Comparison of ENCODE assay signal across 17 cellular contexts in the genomic region with DNA sequence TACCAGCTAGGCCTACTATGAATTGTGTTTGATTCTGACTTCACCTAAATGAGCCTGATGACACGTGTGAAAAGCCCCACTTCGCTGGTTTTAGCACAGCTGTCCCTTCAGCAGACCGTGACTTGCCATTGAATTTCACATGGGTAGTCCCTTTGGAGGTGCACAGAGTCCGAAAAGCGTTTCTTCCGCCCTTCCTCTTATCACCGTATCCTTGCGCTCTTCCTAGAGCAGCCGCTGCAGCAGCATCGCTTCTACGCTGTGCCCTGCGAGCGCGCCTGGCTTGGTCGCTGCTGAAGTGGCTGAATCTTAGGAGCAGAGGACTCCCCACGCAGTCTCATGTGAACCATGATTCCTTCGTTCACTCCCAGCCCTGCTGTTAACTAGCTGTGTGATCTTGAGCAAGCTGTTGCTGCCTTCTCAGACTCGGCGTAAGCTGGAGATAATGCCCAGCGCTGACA.
DNase-seq lines count a peak whose midpoint lies in the region; ATAC-seq and TF ChIP-seq lines count a peak whose summit lies in the region.
"Had no signal": no experiment of that assay in that cellular context is flagged by ENCODE, and none has a peak within 500 bp of the region (broad histone marks: within the 10 kb centered on the region; RNA-seq: fewer than 3 reads in every experiment).

No MANE protein-coding gene starts in this region.

- peaks cover 23% of the 10 kb centered on the region for H3K4me1 Mint-ChIP-seq in glutamatergic neuron (ENCODE audit: low read depth, unreplicated experiment)
- H3K4me1 Mint-ChIP-seq: CD14-positive monocyte had no signal

- no peak for TF ChIP-seq CTCF in glutamatergic neuron (IDR thresholded peaks at IDR 0.05; ENCODE audit: partially characterized antibody, unreplicated experiment)
- no peak for TF ChIP-seq CTCF in GM10266 (IDR thresholded peaks at IDR 0.05; ENCODE audit: control insufficient read depth, insufficient read depth, low read depth, missing control alignments)

- H3K4me3 Mint-ChIP-seq in glutamatergic neuron (ENCODE audit: unreplicated experiment), result peak overlapping the region; percentile 42
- H3K4me3 Mint-ChIP-seq: CD14-positive monocyte had no signal

- H3K27me3 Mint-ChIP-seq in glutamatergic neuron (ENCODE audit: unreplicated experiment), result no peaks in the 10 kb centered on the region

- ATAC-seq in HG02943 (IDR thresholded peaks at IDR 0.05; ENCODE audit: low read depth, unreplicated experiment), result peak; percentile 44
- ATAC-seq: Panc1; stimulated activated naive CD8-positive, alpha-beta T cell treated with anti-CD3 and anti-CD28 coated beads, Interleukin-15, Interleukin-2, amounts not matched to agents 100 U/mL and 50 U/mL, for 24 hours had no signal

- peak overlapping the region; percentile 95 for H3K27ac Mint-ChIP-seq in glutamatergic neuron (ENCODE audit: unreplicated experiment)

- peaks cover 2% of the 10 kb centered on the region for H3K9me3 Mint-ChIP-seq in glutamatergic neuron (ENCODE audit: unreplicated experiment)

- H3K36me3 Mint-ChIP-seq in glutamatergic neuron (ENCODE audit: unreplicated experiment), result no peaks in the 10 kb centered on the region
- H3K36me3 Mint-ChIP-seq: CD14-positive monocyte had no signal

- DNase-seq in SHP77 (lab: John Stamatoyannopoulos, UW) (peak; percentile 20 to 46), glutamatergic neuron (no peak), putamen (ENCODE audit: low spot score) (peak; percentile 51), germinal center (ENCODE audit: low spot score) (no peak), GM10266 (ENCODE audit: extremely low spot score) (no peak), RPMI8226 (no peak)
- DNase-seq: activated CD4-positive, CD25-positive, alpha-beta regulatory T cell; activated naive CD4-positive, alpha-beta T cell; effector memory CD4-positive, alpha-beta T cell; NCI-H1092; NCI-H446 treated with DMSO at 0.1 percent for 48 hours; occipital lobe; small intestine; stimulated activated naive CD8-positive, alpha-beta T cell treated with anti-CD3 and anti-CD28 coated beads, Interleukin-15, Interleukin-2, amounts not matched to agents 100 U/mL and 50 U/mL, for 24 hours had no signal

Comparison
In these comparisons a context has a peak if more than half of its experiments do, and no peak if none do; other contexts are left out.
1. DNase-seq: peak in SHP77 (2 of 2) and putamen (single experiment); none in glutamatergic neuron (single experiment), germinal center (single experiment), GM10266 (single experiment) and RPMI8226 (single experiment).